ENCODE assay signal across 1 cellular context in the genomic region with DNA sequence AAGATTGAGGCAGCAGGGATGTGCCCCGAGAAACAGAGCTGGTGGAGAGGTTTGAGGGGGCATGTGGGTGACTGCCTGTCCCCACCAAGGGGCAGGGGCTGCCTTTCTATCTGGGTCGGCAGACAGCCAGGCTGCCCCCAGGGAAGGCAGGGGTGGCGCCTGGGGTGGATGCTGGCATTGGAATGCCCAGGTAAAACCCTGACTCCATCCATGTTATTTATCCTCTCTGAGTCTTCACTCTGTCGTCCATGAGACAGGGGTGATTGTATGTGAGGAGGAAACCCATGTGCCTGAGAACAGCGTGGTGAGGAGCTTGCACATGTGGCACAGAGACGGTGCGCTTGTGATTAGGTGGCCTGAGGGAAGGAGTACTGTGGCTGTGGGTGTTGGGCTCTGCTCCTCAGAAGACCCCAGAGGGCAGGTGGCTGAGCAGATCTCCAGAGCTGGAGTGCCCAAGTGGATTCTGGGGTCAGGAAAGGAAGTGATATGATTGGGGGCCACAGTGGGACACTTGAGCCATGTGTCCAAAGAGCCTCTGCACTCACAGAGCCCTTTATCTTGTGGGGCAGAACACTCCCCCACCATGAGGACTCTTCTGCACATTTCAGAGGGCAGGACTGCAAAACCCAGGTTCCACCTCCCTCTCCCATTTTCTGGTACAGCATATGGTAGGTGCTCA.
TF ChIP-seq lines count a peak whose summit lies in the region.

No MANE protein-coding gene starts in this region.

TF ChIP-seq in HepG2, 621 proteins besides CTCF, POLR2A, EP300 and RAD21:
- TF ChIP-seq SYNCRIP (IDR thresholded peaks at IDR 0.05; ENCODE audit: insufficient read depth, low read depth, low read length) (no peak), ZNF543 (CRISPR knock-in tag; IDR thresholded peaks at IDR 0.05) (no peak), PCBP2 (optimal IDR thresholded peaks at IDR 0.05; ENCODE audit: low read depth, low read length, poor library complexity, severe bottlenecking) (no peak), ZNF468 (CRISPR knock-in tag; IDR thresholded peaks at IDR 0.05) (no peak), TGIF2 (CRISPR knock-in tag; IDR thresholded peaks at IDR 0.05) (no peak), BRCA1 (CRISPR knock-in tag; IDR thresholded peaks at IDR 0.05) (no peak), ZNF441 (CRISPR knock-in tag; IDR thresholded peaks at IDR 0.05; ENCODE audit: borderline replicate concordance) (no peak), ZNF572 (CRISPR knock-in tag; IDR thresholded peaks at IDR 0.05) (no peak), SMYD3 (CRISPR knock-in tag; IDR thresholded peaks at IDR 0.05) (no peak), ZNF780A (CRISPR knock-in tag; IDR thresholded peaks at IDR 0.05) (no peak), SNAPC2 (CRISPR knock-in tag; IDR thresholded peaks at IDR 0.05) (no peak), NFE2L1 (CRISPR knock-in tag; IDR thresholded peaks at IDR 0.05; ENCODE audit: borderline replicate concordance) (no peak), ZFY (CRISPR knock-in tag; IDR thresholded peaks at IDR 0.05) (no peak), ZNF335 (CRISPR knock-in tag; IDR thresholded peaks at IDR 0.05) (no peak), ZNF33A (CRISPR knock-in tag; IDR thresholded peaks at IDR 0.05; ENCODE audit: borderline replicate concordance) (no peak), HNF4A (CRISPR knock-in tag; IDR thresholded peaks at IDR 0.05) (no peak), ZNF3 (CRISPR knock-in tag; IDR thresholded peaks at IDR 0.05) (no peak)
- TF ChIP-seq, protein P1, sequence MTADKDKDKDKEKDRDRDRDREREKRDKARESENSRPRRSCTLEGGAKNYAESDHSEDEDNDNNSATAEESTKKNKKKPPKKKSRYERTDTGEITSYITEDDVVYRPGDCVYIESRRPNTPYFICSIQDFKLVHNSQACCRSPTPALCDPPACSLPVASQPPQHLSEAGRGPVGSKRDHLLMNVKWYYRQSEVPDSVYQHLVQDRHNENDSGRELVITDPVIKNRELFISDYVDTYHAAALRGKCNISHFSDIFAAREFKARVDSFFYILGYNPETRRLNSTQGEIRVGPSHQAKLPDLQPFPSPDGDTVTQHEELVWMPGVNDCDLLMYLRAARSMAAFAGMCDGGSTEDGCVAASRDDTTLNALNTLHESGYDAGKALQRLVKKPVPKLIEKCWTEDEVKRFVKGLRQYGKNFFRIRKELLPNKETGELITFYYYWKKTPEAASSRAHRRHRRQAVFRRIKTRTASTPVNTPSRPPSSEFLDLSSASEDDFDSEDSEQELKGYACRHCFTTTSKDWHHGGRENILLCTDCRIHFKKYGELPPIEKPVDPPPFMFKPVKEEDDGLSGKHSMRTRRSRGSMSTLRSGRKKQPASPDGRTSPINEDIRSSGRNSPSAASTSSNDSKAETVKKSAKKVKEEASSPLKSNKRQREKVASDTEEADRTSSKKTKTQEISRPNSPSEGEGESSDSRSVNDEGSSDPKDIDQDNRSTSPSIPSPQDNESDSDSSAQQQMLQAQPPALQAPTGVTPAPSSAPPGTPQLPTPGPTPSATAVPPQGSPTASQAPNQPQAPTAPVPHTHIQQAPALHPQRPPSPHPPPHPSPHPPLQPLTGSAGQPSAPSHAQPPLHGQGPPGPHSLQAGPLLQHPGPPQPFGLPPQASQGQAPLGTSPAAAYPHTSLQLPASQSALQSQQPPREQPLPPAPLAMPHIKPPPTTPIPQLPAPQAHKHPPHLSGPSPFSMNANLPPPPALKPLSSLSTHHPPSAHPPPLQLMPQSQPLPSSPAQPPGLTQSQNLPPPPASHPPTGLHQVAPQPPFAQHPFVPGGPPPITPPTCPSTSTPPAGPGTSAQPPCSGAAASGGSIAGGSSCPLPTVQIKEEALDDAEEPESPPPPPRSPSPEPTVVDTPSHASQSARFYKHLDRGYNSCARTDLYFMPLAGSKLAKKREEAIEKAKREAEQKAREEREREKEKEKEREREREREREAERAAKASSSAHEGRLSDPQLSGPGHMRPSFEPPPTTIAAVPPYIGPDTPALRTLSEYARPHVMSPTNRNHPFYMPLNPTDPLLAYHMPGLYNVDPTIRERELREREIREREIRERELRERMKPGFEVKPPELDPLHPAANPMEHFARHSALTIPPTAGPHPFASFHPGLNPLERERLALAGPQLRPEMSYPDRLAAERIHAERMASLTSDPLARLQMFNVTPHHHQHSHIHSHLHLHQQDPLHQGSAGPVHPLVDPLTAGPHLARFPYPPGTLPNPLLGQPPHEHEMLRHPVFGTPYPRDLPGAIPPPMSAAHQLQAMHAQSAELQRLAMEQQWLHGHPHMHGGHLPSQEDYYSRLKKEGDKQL (CRISPR knock-in tag; IDR thresholded peaks at IDR 0.05; ENCODE audit: low read depth), result no peak
- TF ChIP-seq, protein P2, sequence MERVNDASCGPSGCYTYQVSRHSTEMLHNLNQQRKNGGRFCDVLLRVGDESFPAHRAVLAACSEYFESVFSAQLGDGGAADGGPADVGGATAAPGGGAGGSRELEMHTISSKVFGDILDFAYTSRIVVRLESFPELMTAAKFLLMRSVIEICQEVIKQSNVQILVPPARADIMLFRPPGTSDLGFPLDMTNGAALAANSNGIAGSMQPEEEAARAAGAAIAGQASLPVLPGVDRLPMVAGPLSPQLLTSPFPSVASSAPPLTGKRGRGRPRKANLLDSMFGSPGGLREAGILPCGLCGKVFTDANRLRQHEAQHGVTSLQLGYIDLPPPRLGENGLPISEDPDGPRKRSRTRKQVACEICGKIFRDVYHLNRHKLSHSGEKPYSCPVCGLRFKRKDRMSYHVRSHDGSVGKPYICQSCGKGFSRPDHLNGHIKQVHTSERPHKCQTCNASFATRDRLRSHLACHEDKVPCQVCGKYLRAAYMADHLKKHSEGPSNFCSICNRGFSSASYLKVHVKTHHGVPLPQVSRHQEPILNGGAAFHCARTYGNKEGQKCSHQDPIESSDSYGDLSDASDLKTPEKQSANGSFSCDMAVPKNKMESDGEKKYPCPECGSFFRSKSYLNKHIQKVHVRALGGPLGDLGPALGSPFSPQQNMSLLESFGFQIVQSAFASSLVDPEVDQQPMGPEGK (CRISPR knock-in tag; IDR thresholded peaks at IDR 0.05), result no peak
- TF ChIP-seq, protein P3, sequence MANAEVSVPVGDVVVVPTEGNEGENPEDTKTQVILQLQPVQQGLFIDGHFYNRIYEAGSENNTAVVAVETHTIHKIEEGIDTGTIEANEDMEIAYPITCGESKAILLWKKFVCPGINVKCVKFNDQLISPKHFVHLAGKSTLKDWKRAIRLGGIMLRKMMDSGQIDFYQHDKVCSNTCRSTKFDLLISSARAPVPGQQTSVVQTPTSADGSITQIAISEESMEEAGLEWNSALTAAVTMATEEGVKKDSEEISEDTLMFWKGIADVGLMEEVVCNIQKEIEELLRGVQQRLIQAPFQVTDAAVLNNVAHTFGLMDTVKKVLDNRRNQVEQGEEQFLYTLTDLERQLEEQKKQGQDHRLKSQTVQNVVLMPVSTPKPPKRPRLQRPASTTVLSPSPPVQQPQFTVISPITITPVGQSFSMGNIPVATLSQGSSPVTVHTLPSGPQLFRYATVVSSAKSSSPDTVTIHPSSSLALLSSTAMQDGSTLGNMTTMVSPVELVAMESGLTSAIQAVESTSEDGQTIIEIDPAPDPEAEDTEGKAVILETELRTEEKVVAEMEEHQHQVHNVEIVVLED (CRISPR knock-in tag; IDR thresholded peaks at IDR 0.05; ENCODE audit: borderline replicate concordance), result no peak
